In the genomic region with DNA sequence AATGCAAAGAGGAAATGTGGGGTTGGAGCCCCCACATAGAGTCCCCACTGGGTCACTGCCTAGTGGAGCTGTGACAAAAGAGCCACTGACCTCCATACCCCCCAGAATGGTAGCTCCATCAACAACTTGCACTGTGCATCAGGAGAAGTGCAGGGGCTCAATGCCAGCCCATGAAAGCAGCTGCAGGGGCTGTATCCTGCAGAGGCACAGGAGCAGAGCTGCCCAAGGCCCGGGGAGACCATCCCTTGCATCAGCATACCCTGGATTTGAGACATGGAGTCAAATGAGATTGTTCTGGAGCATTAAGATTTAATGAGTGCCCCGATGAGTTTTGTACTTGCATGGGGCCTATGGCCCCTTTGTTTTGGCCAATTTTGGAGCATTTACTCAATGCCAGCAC, we compare ENCODE assay signal across 9 cellular contexts.
"Had no signal": no experiment of that assay in that cellular context is flagged by ENCODE, and none has a peak within 500 bp of the region (broad histone marks: within the 10 kb centered on the region; RNA-seq: fewer than 3 reads in every experiment).

No MANE protein-coding gene starts in this region.

- H3K4me1 Mint-ChIP-seq: GM23338, H9 had no signal

- H3K4me3 ChIP-seq: GM23248, GM23338, HAP-1 had no signal

- H3K4me1 ChIP-seq: HAP-1 had no signal

- H3K9me3 ChIP-seq: HAP-1 had no signal

- H3K27ac ChIP-seq: GM23248 had no signal

- H3K27ac Mint-ChIP-seq: GM23338, HFFc6 had no signal

- H3K4me3 Mint-ChIP-seq: GM23338, H9, HFFc6 had no signal

- ATAC-seq: GM23338, HCT116 had no signal

- H3K36me3 ChIP-seq: HAP-1 had no signal

- DNase-seq: GM23248, GOT3, H7, H9, HCEC 1CT, HFFc6 had no signal
